7 cellular contexts compared by ENCODE assay signal in genomic region chr3:57597973-57598351, GRCh38. TPM values are rescaled to one million over a fixed set of nuclear protein-coding genes. Genes with fewer than 3 reads are reported as not detected.
DNase-seq lines count a peak whose midpoint lies in the region; ATAC-seq, FAIRE-seq and TF ChIP-seq lines count a peak whose summit lies in the region.

No MANE protein-coding gene starts in this region.

- H2BK20ac ChIP-seq in H9 (ENCODE audit: low read depth, low read length, poor library complexity, severe bottlenecking) (no peak overlapping the region), H1 (ENCODE audit: low read length) (no peak overlapping the region)

- no peak overlapping the region for H2BK15ac ChIP-seq in H9 (ENCODE audit: low read depth, low read length)
- H2BK15ac ChIP-seq in H1 (ENCODE audit: low read length), result no peak overlapping the region

- H3K9me3 Mint-ChIP-seq in H9, result peaks cover 0 to 3% of the 10 kb centered on the region in 2 experiments; a peak in 2 of 5 replicates
- no peaks in the 10 kb centered on the region for H3K9me3 Mint-ChIP-seq in osteocyte (ENCODE audit: unreplicated experiment)

- ATAC-seq in SK-N-SH treated with all-trans-retinoic acid at 6 μM for 48 hours (peak; percentile 1), GM19397 (IDR thresholded peaks at IDR 0.05; ENCODE audit: unreplicated experiment) (no peak)

- H2AFZ ChIP-seq in H9 (ENCODE audit: low read length) (no peak overlapping the region), H1 (ENCODE audit: low read length) (peak overlapping the region; percentile 89; the same call in 1 of the 2 replicates)

- H2AK5ac ChIP-seq in H9 (ENCODE audit: insufficient read length, low read length) (no peak overlapping the region), H1 (ENCODE audit: low read depth, low read length) (no peak overlapping the region)

- H3K4me1 Mint-ChIP-seq in H9, result peaks cover 25 to 29% of the 10 kb centered on the region in 2 experiments
- peaks cover 37% of the 10 kb centered on the region for H3K4me1 Mint-ChIP-seq in osteocyte (ENCODE audit: unreplicated experiment)

- peak overlapping the region; percentile 73 to 93 (median 83) for H3K4me3 ChIP-seq in H1 (ENCODE audit: extremely low read depth in 1 of 4, insufficient read depth in 2 of 4, low read depth in 3 of 4, low read length in 4 of 4)

- H3K9me3 ChIP-seq in H9 (ENCODE audit: control insufficient read depth, low read depth, low read length) (no peaks in the 10 kb centered on the region), H1 (ENCODE audit: insufficient read depth in 2 of 2, low read depth in 1 of 2, low read length in 1 of 2) (no peaks in the 10 kb centered on the region)

- no peaks in the 10 kb centered on the region for H3K23me2 ChIP-seq in H9 (ENCODE audit: insufficient read length, low read depth, low read length, poor library complexity, severe bottlenecking)
- peaks cover 7% of the 10 kb centered on the region; the same call in 1 of the 2 replicates for H3K23me2 ChIP-seq in H1 (ENCODE audit: low read depth, low read length)

- DNase-seq in H9 (no peak), H1 (ENCODE audit: low read depth in 1 of 2, low spot score in 2 of 2) (no peak), osteocyte (ENCODE audit: extremely low spot score, unreplicated experiment) (no peak), mesenteric fat pad (ENCODE audit: low spot score) (no peak)
- DNase-seq in stimulated activated CD4-positive, alpha-beta T cell treated with anti-CD3 and anti-CD28 coated beads, Interleukin-12 subunit alpha, Interleukin-12 subunit beta, amount 100 ng/mL, for 4 hours, result no peak

- H2BK12ac ChIP-seq in H9 (ENCODE audit: insufficient read length, low read depth, low read length), result no peak overlapping the region
- no peak overlapping the region; the same call in 1 of the 2 replicates for H2BK12ac ChIP-seq in H1 (ENCODE audit: low read depth, low read length)

- POLR2A ChIA-PET in H1 (lab: Charles Lee; ENCODE audit: partially characterized antibody), result interaction anchor here (0.5 to 5.0 kb wide), 16 partner anchors 10 to 256 kb away, joined by 3 to 43 read pairs (median 4); partner anchors contain the start of genes PDE12 and SLMAP

- peaks cover 2 to 22% (median 19%) of the 10 kb centered on the region in 3 experiments for H3K36me3 Mint-ChIP-seq in H9 (ENCODE audit: insufficient read depth in 1 of 3, low read depth in 3 of 3)
- peaks cover 14% of the 10 kb centered on the region for H3K36me3 Mint-ChIP-seq in osteocyte (ENCODE audit: unreplicated experiment)

- H4K20me1 ChIP-seq in H9 (ENCODE audit: control insufficient read depth, insufficient read depth, insufficient read length), result no peaks in the 10 kb centered on the region
- peaks cover 7 to 10% of the 10 kb centered on the region in 2 experiments for H4K20me1 ChIP-seq in H1 (replicated peaks in 1 of 2; ENCODE audit: control insufficient read depth in 1 of 2, insufficient read depth in 2 of 2, low read length in 2 of 2)

- H4K91ac ChIP-seq in H9 (ENCODE audit: insufficient read length, low read depth, low read length) (no peak overlapping the region), H1 (replicated peaks; ENCODE audit: insufficient read length, low read length) (no peak overlapping the region)

- no peak overlapping the region for H3T11ph ChIP-seq in H9 (ENCODE audit: low read length)

- TF ChIP-seq CTCF in H9 (conservative IDR thresholded peaks at IDR 0.05), result no peak
- TF ChIP-seq CTCF in H1 (IDR thresholded peaks at IDR 0.05; ENCODE audit: control extremely low read depth in 1 of 3, insufficient read depth in 1 of 3, low read depth in 1 of 3, low read length in 3 of 3), result no peak
- TF ChIP-seq CTCF in osteocyte (IDR thresholded peaks at IDR 0.05), result no peak

- H3K9ac ChIP-seq in H9 (ENCODE audit: extremely low read depth, insufficient read length, low read length) (peak overlapping the region; percentile 89), H1 (replicated peaks in 1 of 4; ENCODE audit: extremely low read depth in 1 of 4, low read depth in 3 of 4, low read length in 3 of 4) (peak overlapping the region; percentile 83 to 95 (median 86))

- H3K4me3 Mint-ChIP-seq in H9 (peak overlapping the region; percentile 96 to 99), osteocyte (ENCODE audit: unreplicated experiment) (peak overlapping the region; percentile 87)

- no peaks in the 10 kb centered on the region for H3K79me1 ChIP-seq in H9 (ENCODE audit: insufficient read depth, low read depth, low read length, poor library complexity, severe bottlenecking)
- H3K79me1 ChIP-seq in H1 (ENCODE audit: low read depth, low read length), result peaks cover 2% of the 10 kb centered on the region; the same call in 1 of the 2 replicates

- no peak overlapping the region for H4K8ac ChIP-seq in H9 (replicated peaks; ENCODE audit: insufficient read length, low read depth, low read length)
- no peak overlapping the region; the same call in 1 of the 2 replicates for H4K8ac ChIP-seq in H1 (ENCODE audit: extremely low read depth, insufficient read depth, low read length)

- H3K27ac ChIP-seq in H9 (ENCODE audit: insufficient read length, low read depth, low read length), result peak overlapping the region; percentile 46
- H3K27ac ChIP-seq in H1 (ENCODE audit: low read depth, low read length), result peak overlapping the region; percentile 85

- no peak for TF ChIP-seq POLR2A in H1 (IDR thresholded peaks at IDR 0.05; ENCODE audit: control extremely low read depth in 1 of 2, low read depth in 2 of 2, low read length in 2 of 2)

- H3K27me3 Mint-ChIP-seq in H9 (ENCODE audit: low read depth) (no peaks in the 10 kb centered on the region), osteocyte (ENCODE audit: unreplicated experiment) (no peaks in the 10 kb centered on the region)

- H3K56ac ChIP-seq in H9 (ENCODE audit: insufficient read length, low read depth, low read length) (no peak overlapping the region), H1 (replicated peaks; ENCODE audit: insufficient read length, low read depth, low read length) (no peak overlapping the region)

- H3K4me1 ChIP-seq in H9 (ENCODE audit: insufficient read depth, low read length) (no peaks in the 10 kb centered on the region), H1 (replicated peaks in 1 of 4; ENCODE audit: control insufficient read depth in 3 of 4, insufficient read depth in 4 of 4, low read length in 3 of 4) (peaks cover 0 to 5% (median 1%) of the 10 kb centered on the region in 4 experiments; a peak in 3 of 7 replicates)

- no CpG with 5 or more reads among the region's 12 CpGs for WGBS in H9 (ENCODE audit: extremely low coverage, insufficient read length, low lambda C conversion rate)
- WGBS in H1 (ENCODE audit: extremely low coverage in 1 of 2, insufficient coverage in 1 of 2, insufficient read length in 1 of 2, insufficient replicate concordance in 2 of 2, low coverage in 1 of 2, low lambda C conversion rate in 2 of 2, missing lambda C conversion rate in 1 of 2), 2 experiments, result 2% methylated on average over 12 of the region's 12 CpGs; no CpG with 5 or more reads in 1 of the 2 experiments

- H3K27ac Mint-ChIP-seq in H9, result peak overlapping the region; percentile 98 to 99 (median 99)
- H3K27ac Mint-ChIP-seq in osteocyte (ENCODE audit: unreplicated experiment), result peak overlapping the region; percentile 96

- peak overlapping the region; percentile 2; the same call in 1 of the 2 replicates for H3K14ac ChIP-seq in H9 (ENCODE audit: insufficient read depth, low read length)
- no peak overlapping the region for H3K14ac ChIP-seq in H1 (ENCODE audit: insufficient read length)

- FAIRE-seq in H1 (lab: Jason Lieb, UNC), result no peak

- TF ChIP-seq EP300 in H1 (IDR thresholded peaks at IDR 0.05; ENCODE audit: borderline replicate concordance in 1 of 2, low read depth in 2 of 2, low read length in 2 of 2), result no peak

- H4K5ac ChIP-seq in H9 (ENCODE audit: insufficient read length, low read depth, low read length) (no peak overlapping the region), H1 (ENCODE audit: insufficient read length, low read depth, low read length) (peak overlapping the region; percentile 61)

- no peak for TF ChIP-seq RAD21 in H1 (IDR thresholded peaks at IDR 0.05 in 1 of 2, conservative IDR thresholded peaks at IDR 0.05 in 1 of 2; ENCODE audit: low read depth in 2 of 2, low read length in 2 of 2)

- H3K23ac ChIP-seq in H9 (ENCODE audit: insufficient read length, low read depth, low read length) (no peak overlapping the region), H1 (ENCODE audit: insufficient read length) (no peak overlapping the region)

- no peak overlapping the region for H3K18ac ChIP-seq in H9 (ENCODE audit: insufficient read length, low read depth, low read length)
- no peak overlapping the region for H3K18ac ChIP-seq in H1 (ENCODE audit: extremely low read depth, low read length)

- H3K4ac ChIP-seq in H9 (ENCODE audit: low read depth, low read length) (no peak overlapping the region), H1 (replicated peaks; ENCODE audit: insufficient read length, low read depth, low read length) (no peak overlapping the region)

- H3K79me2 ChIP-seq in H9 (ENCODE audit: insufficient read depth, low read length) (peaks cover 20% of the 10 kb centered on the region; the same call in 1 of the 2 replicates), H1 (ENCODE audit: control insufficient read depth in 1 of 2, insufficient read depth in 2 of 2, low read length in 2 of 2) (peaks cover 29 to 43% of the 10 kb centered on the region in 2 experiments)

- H3K36me3 ChIP-seq in H1 (ENCODE audit: control insufficient read depth in 2 of 4, insufficient read depth in 4 of 4, low read length in 3 of 4), result no peaks in the 10 kb centered on the region; a peak in 1 of 8 replicates

- H2BK120ac ChIP-seq in H9 (ENCODE audit: low read depth, low read length, poor library complexity, severe bottlenecking) (no peak overlapping the region), H1 (replicated peaks; ENCODE audit: low read depth, low read length) (no peak overlapping the region)

- no peak overlapping the region for H2BK5ac ChIP-seq in H9 (ENCODE audit: insufficient read length, low read length)
- peak overlapping the region; percentile 53 for H2BK5ac ChIP-seq in H1 (ENCODE audit: low read depth, low read length)

- H3K4me2 ChIP-seq in H9 (ENCODE audit: insufficient read depth, insufficient read length, low read length) (peak overlapping the region; percentile 66), H1 (ENCODE audit: insufficient read depth in 1 of 2, low read depth in 2 of 2, low read length in 2 of 2) (peak overlapping the region; percentile 65 to 82)

- no peaks in the 10 kb centered on the region for H3K27me3 ChIP-seq in H9 (ENCODE audit: insufficient read depth, low read length)
- H3K27me3 ChIP-seq in H1 (replicated peaks in 1 of 4; ENCODE audit: control insufficient read depth in 3 of 4, extremely low read depth in 1 of 4, insufficient read depth in 3 of 4, low read length in 3 of 4), result no peaks in the 10 kb centered on the region

- CTCF ChIA-PET in H1 (lab: Charles Lee; ENCODE audit: partially characterized antibody), result no interaction called here

RNA-seq across cellular contexts. Expression of gene ARF4, which starts 0.8 kb away (rescaled TPM):
- total RNA-seq in H9 (2021), result 160 TPM in 2 replicates
- total RNA-seq in H1 (2021; fragmentation: NEBNext Ultra II Directional; extraction: Animal tissue kit (Norgen Biotek cat#: 25700)), result 137 and 138 TPM in 2 replicates
- 165 and 173 TPM in 2 replicates for polyA plus RNA-seq in H1 (2011; rRNA removed)
- 141 TPM for polyA plus RNA-seq in H1 (2011; cell fraction: cytosol; rRNA removed)
- polyA plus RNA-seq in H1 (2011; cell fraction: nucleus; rRNA removed), result 205 TPM
- 107 to 127 TPM (median 114 TPM) in 4 replicates for polyA plus RNA-seq in H1 (2012, experiment 1 of 2)
- polyA plus RNA-seq in H1 (2012, experiment 2 of 2), result 60.7 TPM
- 112 TPM for polyA plus RNA-seq in H1 (2013, experiment 1 of 2)
- polyA plus RNA-seq in H1 (2013, experiment 2 of 2), result 112 TPM
- 212 and 226 TPM in 2 replicates for polyA minus RNA-seq in H1 (2011; rRNA and poly(A)+ RNA removed)
- 74.6 TPM for polyA minus RNA-seq in H1 (2011; cell fraction: cytosol; rRNA and poly(A)+ RNA removed)
- polyA minus RNA-seq in H1 (2011; cell fraction: nucleus; rRNA and poly(A)+ RNA removed), result 181 TPM
- total RNA-seq in osteocyte, result 250 and 252 TPM in 2 replicates
- 156 TPM for total RNA-seq in mesenteric fat pad

RNA-seq across cellular contexts. Expression of gene PDE12, which starts 41.9 kb away (rescaled TPM):
- total RNA-seq in H9 (2021) (16.8 and 18.9 TPM in 2 replicates), osteocyte (15.3 and 15.8 TPM in 2 replicates), mesenteric fat pad (26.7 TPM)
- total RNA-seq in H1 (2021; fragmentation: NEBNext Ultra II Directional; extraction: Animal tissue kit (Norgen Biotek cat#: 25700)), result 10.8 and 12.1 TPM in 2 replicates
- polyA plus RNA-seq in H1 (2011; rRNA removed), result 9.0 and 13.1 TPM in 2 replicates
- 9.3 TPM for polyA plus RNA-seq in H1 (2011; cell fraction: cytosol; rRNA removed)
- 11.4 TPM for polyA plus RNA-seq in H1 (2011; cell fraction: nucleus; rRNA removed)
- polyA plus RNA-seq in H1 (2012, experiment 1 of 2), result 6.6 to 9.9 TPM (median 8.2 TPM) in 4 replicates
- 1.9 TPM for polyA plus RNA-seq in H1 (2012, experiment 2 of 2)
- polyA plus RNA-seq in H1 (2013, experiment 1 of 2), result 6.7 TPM
- polyA plus RNA-seq in H1 (2013, experiment 2 of 2), result 7.2 TPM
- polyA minus RNA-seq in H1 (2011; rRNA and poly(A)+ RNA removed), result 22.2 and 27.4 TPM in 2 replicates
- 17.6 TPM for polyA minus RNA-seq in H1 (2011; cell fraction: cytosol; rRNA and poly(A)+ RNA removed)
- polyA minus RNA-seq in H1 (2011; cell fraction: nucleus; rRNA and poly(A)+ RNA removed), result 16.1 TPM

RNA-seq across cellular contexts. Expression of gene DNAH12, which starts 53.8 kb away (rescaled TPM):
- total RNA-seq in H9 (2021), result not detected in 2 replicates
- not detected in 2 replicates for total RNA-seq in H1 (2021; fragmentation: NEBNext Ultra II Directional; extraction: Animal tissue kit (Norgen Biotek cat#: 25700))
- not detected in 2 replicates for polyA plus RNA-seq in H1 (2011; rRNA removed)
- not detected for polyA plus RNA-seq in H1 (2011; cell fraction: cytosol; rRNA removed)
- polyA plus RNA-seq in H1 (2011; cell fraction: nucleus; rRNA removed), result not detected
- not detected in 4 replicates for polyA plus RNA-seq in H1 (2012, experiment 1 of 2)
- not detected for polyA plus RNA-seq in H1 (2012, experiment 2 of 2)
- polyA plus RNA-seq in H1 (2013, experiment 1 of 2), result 0.04 TPM
- not detected for polyA plus RNA-seq in H1 (2013, experiment 2 of 2)
- polyA minus RNA-seq in H1 (2011; rRNA and poly(A)+ RNA removed), result 0.03 TPM in 1 of 2 replicates, not detected in the other
- polyA minus RNA-seq in H1 (2011; cell fraction: cytosol; rRNA and poly(A)+ RNA removed), result not detected
- not detected for polyA minus RNA-seq in H1 (2011; cell fraction: nucleus; rRNA and poly(A)+ RNA removed)
- total RNA-seq in osteocyte, result 0.05 and 0.08 TPM in 2 replicates
- total RNA-seq in mesenteric fat pad, result 0.06 TPM
